In genomic region chr1:117608213-117608612, GRCh38 we compare ENCODE assay signal across 14 cellular contexts. TPM values are rescaled to one million over a fixed set of nuclear protein-coding genes. Genes with fewer than 3 reads are reported as not detected.
DNase-seq lines count a peak whose midpoint lies in the region; ATAC-seq and TF ChIP-seq lines count a peak whose summit lies in the region.
"Had no signal": no experiment of that assay in that cellular context is flagged by ENCODE, and none has a peak within 500 bp of the region (broad histone marks: within the 10 kb centered on the region; RNA-seq: fewer than 3 reads in every experiment).

No MANE protein-coding gene starts in this region.

- H3K27me3 ChIP-seq in right cardiac atrium (ENCODE audit: control insufficient read depth, insufficient read depth) (no peaks in the 10 kb centered on the region), heart right ventricle (peaks cover 0 to 4% (median 0%) of the 10 kb centered on the region in 7 donors), muscle layer of duodenum (ENCODE audit: low read depth, low read length) (no peaks in the 10 kb centered on the region), vagina (no peaks in the 10 kb centered on the region), A673 (replicated peaks; ENCODE audit: insufficient read depth, low read depth, low read length, poor library complexity) (no peaks in the 10 kb centered on the region)

- no peak for DNase-seq in right cardiac atrium
- DNase-seq in heart right ventricle: no peak
- DNase-seq in activated T-helper 1 cell treated with anti-CD3 and anti-CD28 coated beads, Interleukin-12 subunit alpha, Interleukin-12 subunit beta, Interleukin-2, Interleukin-4 antibody, amounts not matched to agents 30 ng/mL and 10 ng/mL and 1 ng/mL, durations not matched to agents 14 hours and 24 hours and 36 hours (ENCODE audit: low spot score): no peak
- DNase-seq in vagina (ENCODE audit: extremely low spot score in 2 of 2): peak in 1 of 2 donors; percentile 58
- DNase-seq in A673 (ENCODE audit: low spot score): no peak
- no peak for DNase-seq in NK-92 (lab: John Stamatoyannopoulos, UW; ENCODE audit: unreplicated experiment)
- DNase-seq: BE2C, kidney glomerular epithelial cell, NCI-H2081 treated with DMSO at 0.1 percent for 48 hours, posterior cingulate gyrus had no signal

- 53% methylated on average over 6 of the region's 6 CpGs for WGBS in right cardiac atrium
- WGBS in heart right ventricle, 2 donors: 78 to 81% methylated on average over 6 of the region's 6 CpGs

- no peak for TF ChIP-seq CTCF in heart right ventricle (IDR thresholded peaks at IDR 0.05)
- no peak for TF ChIP-seq CTCF in vagina (IDR thresholded peaks at IDR 0.05)
- no peak for TF ChIP-seq CTCF in A673 (conservative IDR thresholded peaks at IDR 0.05; ENCODE audit: low read depth, low read length)

- POLR2A ChIA-PET in A673 (lab: Charles Lee; ENCODE audit: low non-redundant PET): no interaction called here

- H3K36me3 Mint-ChIP-seq in activated T-helper 1 cell treated with anti-CD3 and anti-CD28 coated beads, Interleukin-12 subunit alpha, Interleukin-12 subunit beta, Interleukin-2, Interleukin-4 antibody, amounts not matched to agents 30 ng/mL and 10 ng/mL and 1 ng/mL, durations not matched to agents 14 hours and 24 hours and 36 hours (ENCODE audit: low read depth): peaks cover 29% of the 10 kb centered on the region

- no peak for TF ChIP-seq POLR2A in vagina (IDR thresholded peaks at IDR 0.05)

- H3K4me1 ChIP-seq in right cardiac atrium (ENCODE audit: control insufficient read depth, insufficient read depth, low read length) (peaks cover 13% of the 10 kb centered on the region), heart right ventricle (peaks cover 6 to 73% (median 41%) of the 10 kb centered on the region in 9 donors), muscle layer of duodenum (ENCODE audit: control insufficient read depth in 1 of 2, insufficient read depth in 2 of 2, low read length in 2 of 2) (peaks cover 12 to 25% of the 10 kb centered on the region in 2 donors), vagina (peaks cover 31% of the 10 kb centered on the region), A673 (ENCODE audit: insufficient read depth, low read length, poor library complexity, severe bottlenecking) (peaks cover 16% of the 10 kb centered on the region)
- H3K4me1 ChIP-seq: BE2C had no signal

- peak overlapping the region; percentile 70 for H3K27ac Mint-ChIP-seq in activated T-helper 1 cell treated with anti-CD3 and anti-CD28 coated beads, Interleukin-12 subunit alpha, Interleukin-12 subunit beta, Interleukin-2, Interleukin-4 antibody, amounts not matched to agents 30 ng/mL and 10 ng/mL and 1 ng/mL, durations not matched to agents 14 hours and 24 hours and 36 hours

- H3K4me3 ChIP-seq in right cardiac atrium (ENCODE audit: low read length) (peak overlapping the region; percentile 72), heart right ventricle (peak overlapping the region in 5 of 10 donors; percentile 15 to 94 (median 89)), muscle layer of duodenum (ENCODE audit: low read depth in 1 of 2, low read length in 2 of 2) (peak overlapping the region in 1 of 2 donors; percentile 84), vagina (peak overlapping the region; percentile 11 to 94), A673 (ENCODE audit: low read depth, low read length, poor library complexity, severe bottlenecking) (no peak overlapping the region)
- H3K4me3 ChIP-seq: PC-9 had no signal

- peaks cover 70% of the 10 kb centered on the region for H3K4me1 Mint-ChIP-seq in activated T-helper 1 cell treated with anti-CD3 and anti-CD28 coated beads, Interleukin-12 subunit alpha, Interleukin-12 subunit beta, Interleukin-2, Interleukin-4 antibody, amounts not matched to agents 30 ng/mL and 10 ng/mL and 1 ng/mL, durations not matched to agents 14 hours and 24 hours and 36 hours (ENCODE audit: low read depth)

- no peaks in the 10 kb centered on the region for H3K36me3 ChIP-seq in heart right ventricle
- H3K36me3 ChIP-seq in muscle layer of duodenum (ENCODE audit: control insufficient read depth in 1 of 2, insufficient read depth in 2 of 2, low read length in 2 of 2): no peaks in the 10 kb centered on the region
- no peaks in the 10 kb centered on the region for H3K36me3 ChIP-seq in vagina
- no peaks in the 10 kb centered on the region for H3K36me3 ChIP-seq in A673 (ENCODE audit: insufficient read depth, low read length, poor library complexity, severe bottlenecking)
- H3K36me3 ChIP-seq: BE2C had no signal

- H3K27me3 Mint-ChIP-seq in activated T-helper 1 cell treated with anti-CD3 and anti-CD28 coated beads, Interleukin-12 subunit alpha, Interleukin-12 subunit beta, Interleukin-2, Interleukin-4 antibody, amounts not matched to agents 30 ng/mL and 10 ng/mL and 1 ng/mL, durations not matched to agents 14 hours and 24 hours and 36 hours (ENCODE audit: insufficient read depth): peaks cover 10% of the 10 kb centered on the region

- peak overlapping the region; percentile 91 for H3K4me3 Mint-ChIP-seq in activated T-helper 1 cell treated with anti-CD3 and anti-CD28 coated beads, Interleukin-12 subunit alpha, Interleukin-12 subunit beta, Interleukin-2, Interleukin-4 antibody, amounts not matched to agents 30 ng/mL and 10 ng/mL and 1 ng/mL, durations not matched to agents 14 hours and 24 hours and 36 hours

- no peak for ATAC-seq in right cardiac atrium
- ATAC-seq in heart right ventricle: no peak
- ATAC-seq in GM19035 (IDR thresholded peaks at IDR 0.05; ENCODE audit: unreplicated experiment): no peak
- ATAC-seq: HepG2 had no signal

- H3K9me3 ChIP-seq in right cardiac atrium (ENCODE audit: control insufficient read depth, low read length) (no peaks in the 10 kb centered on the region), heart right ventricle (no peaks in the 10 kb centered on the region), muscle layer of duodenum (ENCODE audit: control insufficient read depth in 1 of 2, low read length in 2 of 2) (no peaks in the 10 kb centered on the region), vagina (no peaks in the 10 kb centered on the region), A673 (ENCODE audit: low read depth, low read length, poor library complexity, severe bottlenecking) (no peaks in the 10 kb centered on the region)
- H3K9me3 ChIP-seq: BE2C had no signal

- intact Hi-C loops in right cardiac atrium (cut with DNase I) (loop anchor here (2.0 to 10.0 kb wide), 5 partner anchors 67 to 147 kb away; no protein-coding TSS in a partner anchor), heart right ventricle (cut with DNase I) (loop anchor here in 8 of 10 donors (5.0 to 10.0 kb wide), 7 partner anchors 69 to 243 kb away; partner anchors contain the start of gene MAN1A2 (in 2 of the 8)), vagina (cut with DNase I) (no loop called here), A673 (cut with micrococcal nuclease; ENCODE audit: unreplicated experiment) (no loop called here)
- intact Hi-C loops in activated T-helper 1 cell treated with anti-CD3 and anti-CD28 coated beads, Interleukin-12 subunit alpha, Interleukin-12 subunit beta, Interleukin-2, Interleukin-4 antibody, amounts not matched to agents 30 ng/mL and 10 ng/mL and 1 ng/mL, durations not matched to agents 14 hours and 24 hours and 36 hours (cut with micrococcal nuclease): loop anchor here (5.0 to 10.0 kb wide), 4 partner anchors 144 to 843 kb away; partner anchors contain the start of gene MAN1A2

- no peaks in the 10 kb centered on the region for H3K9me3 Mint-ChIP-seq in activated T-helper 1 cell treated with anti-CD3 and anti-CD28 coated beads, Interleukin-12 subunit alpha, Interleukin-12 subunit beta, Interleukin-2, Interleukin-4 antibody, amounts not matched to agents 30 ng/mL and 10 ng/mL and 1 ng/mL, durations not matched to agents 14 hours and 24 hours and 36 hours

- no TSS peak for BruUV-seq in A673 (replicated peaks; lab: Mats Ljungman, UMichigan)

- H3K27ac ChIP-seq in right cardiac atrium (ENCODE audit: low read length) (peak overlapping the region; percentile 68), heart right ventricle (peak overlapping the region in 4 of 10 donors; percentile 6 to 90 (median 66)), muscle layer of duodenum (ENCODE audit: low read length) (peak overlapping the region; percentile 58), vagina (no peak overlapping the region), A673 (ENCODE audit: low read depth, low read length, poor library complexity, severe bottlenecking) (no peak overlapping the region)
- H3K27ac ChIP-seq: PC-9 had no signal

- CTCF ChIA-PET in A673 (lab: Charles Lee): interaction anchor here (0.7 to 1.0 kb wide), 2 partner anchors 28 to 145 kb away, joined by 3 to 4 read pairs; no protein-coding TSS in a partner anchor

RNA-seq across cellular contexts. Expression of gene TENT5C, which starts 2.4 kb away (rescaled TPM):
- 10 to 100 TPM; 20.4 to 33.1 (median 31.7) TPM for total RNA-seq in right cardiac atrium
- 9.5 TPM for polyA plus RNA-seq in right cardiac atrium
- 10 to 100 TPM in 6 of 10 donors, 1 to 10 TPM in 4; 3.1 to 23.1 (median 13.0) TPM for total RNA-seq in heart right ventricle
- polyA plus RNA-seq in heart right ventricle: 1 to 10 TPM; 3.1 to 4.0 TPM
- total RNA-seq in activated T-helper 1 cell treated with anti-CD3 and anti-CD28 coated beads, Interleukin-12 subunit alpha, Interleukin-12 subunit beta, Interleukin-2, Interleukin-4 antibody, amounts not matched to agents 30 ng/mL and 10 ng/mL and 1 ng/mL, durations not matched to agents 14 hours and 24 hours and 36 hours: 4.9 and 5.2 TPM in 2 replicates
- total RNA-seq in vagina: 4.2 TPM
- total RNA-seq in A673 (2021): 0.90 and 1.1 TPM in 2 replicates

Comparison
In these comparisons a context has a peak if more than half of its experiments do, and no peak if none do; other contexts are left out.
1. H3K27ac ChIP-seq: peak in right cardiac atrium (single experiment) and muscle layer of duodenum (single experiment); none in vagina (single experiment) and A673 (single experiment).
2. intact Hi-C loops: an anchor here in right cardiac atrium (2.0 to 10.0 kb wide), heart right ventricle (5.0 to 10.0 kb wide) and activated T-helper 1 cell treated with anti-CD3 and anti-CD28 coated beads, Interleukin-12 subunit alpha, Interleukin-12 subunit beta, Interleukin-2, Interleukin-4 antibody, amounts not matched to agents 30 ng/mL and 10 ng/mL and 1 ng/mL, durations not matched to agents 14 hours and 24 hours and 36 hours (5.0 to 10.0 kb wide); none called in vagina and A673.